In the genomic region with DNA sequence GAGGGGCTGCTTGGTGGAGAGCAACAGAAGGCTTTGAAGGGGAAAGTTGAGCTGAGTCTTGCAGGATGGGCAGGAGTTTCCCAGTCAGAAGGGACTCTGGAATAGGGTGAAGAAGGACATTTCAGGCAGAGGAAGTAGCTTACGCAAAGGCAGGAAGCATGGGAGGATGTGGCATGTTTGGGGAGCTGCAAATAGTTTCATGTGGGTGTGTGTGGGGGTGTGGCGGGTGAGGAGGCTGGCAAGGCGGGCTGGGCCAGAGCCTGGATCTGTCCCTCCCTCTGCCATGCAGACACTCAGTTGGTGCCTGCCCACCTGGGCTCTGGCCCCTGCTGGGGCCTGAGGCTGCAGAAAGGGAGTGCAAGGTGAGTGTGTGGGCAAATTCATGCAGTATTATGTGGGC, we compare ENCODE assay signal across 8 cellular contexts. TPM values are rescaled to one million over a fixed set of nuclear protein-coding genes. Genes with fewer than 3 reads are reported as not detected.
DNase-seq lines count a peak whose midpoint lies in the region; ATAC-seq and TF ChIP-seq lines count a peak whose summit lies in the region.

No MANE protein-coding gene starts in this region.

- peaks cover 77% of the 10 kb centered on the region for H3K4me1 Mint-ChIP-seq in activated B cell treated with CpG ODN at 0.5 μM for 24 hours

- no peaks in the 10 kb centered on the region for H3K9me3 Mint-ChIP-seq in activated B cell treated with CpG ODN at 0.5 μM for 24 hours

- intact Hi-C loops in activated B cell treated with CpG ODN at 0.5 μM for 24 hours (cut with micrococcal nuclease) = no loop called here

- CTCF ChIA-PET in activated B cell treated with CpG ODN at 0.5 μM for 24 hours (lab: Charles Lee) = interaction anchor here (0.7 to 4.3 kb wide), 16 partner anchors 11 to 1065 kb away, joined by 3 to 114 read pairs (median 4); partner anchors contain the start of genes DCAF1, MANF and TEX264

- DNase-seq in SIG-M5 treated with dmso at 0.1 percent for 504 hours (lab: John Stamatoyannopoulos, UW; ENCODE audit: unreplicated experiment) (peak; percentile 81), SIG-M5 (lab: John Stamatoyannopoulos, UW) (no peak), activated B cell treated with CpG ODN at 0.5 μM for 24 hours (no peak), NCI-H1436 treated with DMSO at 0.1 percent for 48 hours (lab: John Stamatoyannopoulos, UW) (no peak), OCI-M1 (lab: John Stamatoyannopoulos, UW) (no peak)
- DNase-seq in stimulated activated CD4-positive, alpha-beta T cell treated with anti-CD3 and anti-CD28 coated beads, Interleukin-2, amount 100 ng/mL, for 24 hours = peak; percentile 35 to 38

- H3K36me3 Mint-ChIP-seq in activated B cell treated with CpG ODN at 0.5 μM for 24 hours (ENCODE audit: low read depth) = peaks cover 39% of the 10 kb centered on the region

- TF ChIP-seq CTCF in activated B cell treated with CpG ODN at 0.5 μM for 24 hours (IDR thresholded peaks at IDR 0.05) = no peak

- H3K4me3 Mint-ChIP-seq in activated B cell treated with CpG ODN at 0.5 μM for 24 hours = peak overlapping the region; percentile 9

- H3K27ac Mint-ChIP-seq in activated B cell treated with CpG ODN at 0.5 μM for 24 hours = peak overlapping the region; percentile 73

- POLR2A ChIA-PET in activated B cell treated with CpG ODN at 0.5 μM for 24 hours (lab: Charles Lee) = interaction anchor here (0.6 to 2.6 kb wide), 9 partner anchors 9 to 1344 kb away, joined by 3 to 39 read pairs (median 6); partner anchors contain the start of genes DCAF1, MANF and TEX264

- H3K27me3 Mint-ChIP-seq in activated B cell treated with CpG ODN at 0.5 μM for 24 hours = no peaks in the 10 kb centered on the region

- ATAC-seq in activated B cell treated with CpG ODN at 0.5 μM for 24 hours (ENCODE audit: low read depth) = no peak
- ATAC-seq in esophagus mucosa = peak; percentile 78
- no peak for ATAC-seq in HG03135 (IDR thresholded peaks at IDR 0.05; ENCODE audit: unreplicated experiment)

RNA-seq across cellular contexts. Expression of gene TEX264, which starts 10.4 kb away (rescaled TPM):
- total RNA-seq in activated B cell treated with CpG ODN at 0.5 μM for 24 hours = 24.1 and 24.4 TPM in 2 replicates
- 32.8 TPM for total RNA-seq in esophagus mucosa

RNA-seq across cellular contexts. Expression of gene GRM2, which starts 25.4 kb away (rescaled TPM):
- total RNA-seq in activated B cell treated with CpG ODN at 0.5 μM for 24 hours = 0.58 and 1.4 TPM in 2 replicates
- total RNA-seq in esophagus mucosa = 0.08 TPM

Comparison
In these comparisons a context has a peak if more than half of its experiments do, and no peak if none do; other contexts are left out.
1. DNase-seq: peak in SIG-M5 treated with dmso at 0.1 percent for 504 hours (single experiment) and stimulated activated CD4-positive, alpha-beta T cell treated with anti-CD3 and anti-CD28 coated beads, Interleukin-2, amount 100 ng/mL, for 24 hours (2 of 2); none in SIG-M5 (single experiment), activated B cell treated with CpG ODN at 0.5 μM for 24 hours (single experiment), NCI-H1436 treated with DMSO at 0.1 percent for 48 hours (single experiment) and OCI-M1 (single experiment).